Comparison of ENCODE assay signal across 1 cellular context in the genomic region with DNA sequence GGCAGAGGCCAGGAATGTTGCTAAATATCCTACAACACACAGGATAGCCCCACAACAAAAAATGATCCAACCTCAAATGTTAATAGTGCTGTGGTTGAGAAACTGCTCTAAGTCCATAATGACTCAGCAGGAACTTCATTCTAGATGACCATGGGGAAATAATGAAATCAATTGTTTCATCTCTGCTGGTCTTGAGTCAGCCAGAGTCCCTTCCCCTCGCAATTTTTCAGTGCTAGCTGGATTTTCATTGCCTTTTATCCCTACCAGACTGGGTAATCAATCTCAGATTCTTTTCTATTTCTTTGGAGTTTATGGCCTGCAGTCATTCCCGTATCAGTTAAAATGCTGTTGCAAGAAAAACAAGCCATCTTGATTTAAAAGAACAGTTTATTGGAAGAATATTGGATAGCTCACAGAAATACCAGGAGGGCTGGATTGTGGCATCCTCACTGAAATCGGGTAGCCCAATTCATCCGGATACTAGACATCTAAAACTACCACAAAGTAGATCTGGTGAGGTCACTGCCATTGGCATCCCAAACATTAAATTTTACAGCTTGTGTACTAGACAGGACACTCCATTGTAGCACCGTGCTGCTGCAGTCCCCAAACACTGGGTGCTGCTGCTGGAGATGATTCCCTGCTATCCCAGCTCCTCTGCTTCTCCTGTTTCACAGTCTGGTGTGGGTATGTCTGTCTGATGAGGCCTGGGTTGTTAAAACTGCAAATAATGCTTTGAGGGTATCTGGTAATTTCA.
A peak's percentile ranks its signal among the peaks of the same experiment; 100 is the strongest.
TF ChIP-seq lines count a peak whose summit lies in the region.

No MANE protein-coding gene starts in this region.

TF ChIP-seq in K562, 482 proteins besides CTCF, POLR2A, EP300 and RAD21:
- TF ChIP-seq SOX6 (IDR thresholded peaks at IDR 0.05) = peak; percentile 47; the same call in 1 of the 2 replicates
- peak; percentile 82 for TF ChIP-seq BACH1 (tag; IDR thresholded peaks at IDR 0.05)
- no peak for TF ChIP-seq PURB (CRISPR knock-in tag; IDR thresholded peaks at IDR 0.05; ENCODE audit: low read depth)
- TF ChIP-seq SMARCE1 (IDR thresholded peaks at IDR 0.05) = peak; percentile 55; the same call in 1 of the 2 replicates
- peak; percentile 89 for TF ChIP-seq ZNF316 (IDR thresholded peaks at IDR 0.05)
- peak; percentile 90 for TF ChIP-seq NFE2L1 (tag; IDR thresholded peaks at IDR 0.05; ENCODE audit: borderline replicate concordance, low read depth)
- peak; percentile 96 for TF ChIP-seq NFE2 (IDR thresholded peaks at IDR 0.05; ENCODE audit: low read depth)
- TF ChIP-seq, protein P1, sequence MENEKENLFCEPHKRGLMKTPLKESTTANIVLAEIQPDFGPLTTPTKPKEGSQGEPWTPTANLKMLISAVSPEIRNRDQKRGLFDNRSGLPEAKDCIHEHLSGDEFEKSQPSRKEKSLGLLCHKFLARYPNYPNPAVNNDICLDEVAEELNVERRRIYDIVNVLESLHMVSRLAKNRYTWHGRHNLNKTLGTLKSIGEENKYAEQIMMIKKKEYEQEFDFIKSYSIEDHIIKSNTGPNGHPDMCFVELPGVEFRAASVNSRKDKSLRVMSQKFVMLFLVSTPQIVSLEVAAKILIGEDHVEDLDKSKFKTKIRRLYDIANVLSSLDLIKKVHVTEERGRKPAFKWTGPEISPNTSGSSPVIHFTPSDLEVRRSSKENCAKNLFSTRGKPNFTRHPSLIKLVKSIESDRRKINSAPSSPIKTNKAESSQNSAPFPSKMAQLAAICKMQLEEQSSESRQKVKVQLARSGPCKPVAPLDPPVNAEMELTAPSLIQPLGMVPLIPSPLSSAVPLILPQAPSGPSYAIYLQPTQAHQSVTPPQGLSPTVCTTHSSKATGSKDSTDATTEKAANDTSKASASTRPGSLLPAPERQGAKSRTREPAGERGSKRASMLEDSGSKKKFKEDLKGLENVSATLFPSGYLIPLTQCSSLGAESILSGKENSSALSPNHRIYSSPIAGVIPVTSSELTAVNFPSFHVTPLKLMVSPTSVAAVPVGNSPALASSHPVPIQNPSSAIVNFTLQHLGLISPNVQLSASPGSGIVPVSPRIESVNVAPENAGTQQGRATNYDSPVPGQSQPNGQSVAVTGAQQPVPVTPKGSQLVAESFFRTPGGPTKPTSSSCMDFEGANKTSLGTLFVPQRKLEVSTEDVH (IDR thresholded peaks at IDR 0.05; ENCODE audit: low read depth, partially characterized antibody) = no peak
- peak; percentile 69 for TF ChIP-seq CEBPB (tag; IDR thresholded peaks at IDR 0.05)
- TF ChIP-seq ETV5 (CRISPR knock-in tag; IDR thresholded peaks at IDR 0.05; ENCODE audit: low read depth) = no peak
- TF ChIP-seq HMG20B (CRISPR knock-in tag; IDR thresholded peaks at IDR 0.05) = no peak
- peak; percentile 13; the same call in 1 of the 2 replicates for TF ChIP-seq ARID1B (IDR thresholded peaks at IDR 0.05)
- peak; percentile 85 for TF ChIP-seq MAFF (IDR thresholded peaks at IDR 0.05; ENCODE audit: low read length)
- TF ChIP-seq FOSL1 (tag; conservative IDR thresholded peaks at IDR 0.05) = peak; percentile 37; the same call in 1 of the 2 replicates
- TF ChIP-seq SMARCA4 (IDR thresholded peaks at IDR 0.05) = peak; percentile 36; the same call in 1 of the 2 replicates
- TF ChIP-seq C11orf30 (IDR thresholded peaks at IDR 0.05; ENCODE audit: low read depth) = peak; percentile 88
- TF ChIP-seq MAFG (tag; conservative IDR thresholded peaks at IDR 0.05) = peak; percentile 96
- no peak for TF ChIP-seq NFATC3 (IDR thresholded peaks at IDR 0.05)
- TF ChIP-seq MAFK (IDR thresholded peaks at IDR 0.05; ENCODE audit: low read length) = peak; percentile 86
